In genomic region chr20:47355489-47356219, GRCh38 we compare ENCODE assay signal across 8 cellular contexts.
DNase-seq lines count a peak whose midpoint lies in the region; ATAC-seq, FAIRE-seq and TF ChIP-seq lines count a peak whose summit lies in the region.

No MANE protein-coding gene starts in this region.

- no peaks in the 10 kb centered on the region for H4K20me1 ChIP-seq in OCI-LY3 (ENCODE audit: insufficient read depth, low read length)

- peak; percentile 60 for DNase-seq in NCI-H1092 treated with DMSO at 0.1 percent for 48 hours (lab: John Stamatoyannopoulos, UW)
- DNase-seq in NCI-H1092 (lab: John Stamatoyannopoulos, UW) = no peak
- DNase-seq in cardiac fibroblast (ENCODE audit: low read depth in 2 of 2) = peak in 1 of 2 donors; percentile 74
- peak; percentile 29 for DNase-seq in middle frontal gyrus (ENCODE audit: extremely low spot score, low spot score)
- DNase-seq in cerebellar nuclear complex (lab: John Stamatoyannopoulos, UW) = no peak
- DNase-seq in RCC 7860 (ENCODE audit: low spot score) = no peak

- peak overlapping the region; percentile 92 for H3K27ac ChIP-seq in OCI-LY3 (ENCODE audit: low read length)

- peaks cover 83% of the 10 kb centered on the region for H3K4me1 ChIP-seq in OCI-LY3 (ENCODE audit: low read length)

- no peaks in the 10 kb centered on the region for H3K27me3 ChIP-seq in OCI-LY3 (ENCODE audit: low read depth, low read length)

- H3K4me2 ChIP-seq in OCI-LY3 (ENCODE audit: low read length) = peak overlapping the region; percentile 74

- no peak for ATAC-seq in GM21390 (IDR thresholded peaks at IDR 0.05; ENCODE audit: unreplicated experiment)

- H2AFZ ChIP-seq in OCI-LY3 (ENCODE audit: low read depth, low read length) = no peak overlapping the region

- peaks cover 11% of the 10 kb centered on the region for H3K36me3 ChIP-seq in OCI-LY3 (replicated peaks; ENCODE audit: low read depth, low read length)

- FAIRE-seq in RCC 7860 (lab: Jason Lieb, UNC) = no peak

- no peak for TF ChIP-seq CTCF in OCI-LY3 (IDR thresholded peaks at IDR 0.05; ENCODE audit: low read depth, low read length)
- TF ChIP-seq CTCF in cardiac fibroblast (IDR thresholded peaks at IDR 0.05; ENCODE audit: low read depth, low read length) = no peak

- H3K4me3 ChIP-seq in OCI-LY3 (ENCODE audit: low read length) = peak overlapping the region; percentile 69
- H3K4me3 ChIP-seq in cardiac fibroblast (replicated peaks in 1 of 2; ENCODE audit: low read depth in 2 of 2, low read length in 2 of 2) = peak overlapping the region; percentile 32 to 56

- peaks cover 55% of the 10 kb centered on the region for H3K79me2 ChIP-seq in OCI-LY3 (ENCODE audit: low read length)

- H3K9me3 ChIP-seq in OCI-LY3 (ENCODE audit: insufficient read depth, low read length) = no peaks in the 10 kb centered on the region

- peak overlapping the region; percentile 93 for H3K9ac ChIP-seq in OCI-LY3 (ENCODE audit: low read length)

Comparison
In these comparisons a context has a peak if more than half of its experiments do, and no peak if none do; other contexts are left out.
1. DNase-seq: peak in NCI-H1092 treated with DMSO at 0.1 percent for 48 hours (single experiment) and middle frontal gyrus (single experiment); none in NCI-H1092 (single experiment), cerebellar nuclear complex (0 of 2) and RCC 7860 (single experiment).